8 cellular contexts compared by ENCODE assay signal in genomic region chr11:8871283-8871775, GRCh38. TPM values are rescaled to one million over a fixed set of nuclear protein-coding genes. Genes with fewer than 3 reads are reported as not detected.
A peak's percentile ranks its signal among the peaks of the same experiment; 100 is the strongest.
DNase-seq lines count a peak whose midpoint lies in the region; ATAC-seq and TF ChIP-seq lines count a peak whose summit lies in the region.

No MANE protein-coding gene starts in this region.

- H3K27ac ChIP-seq in left ventricle myocardium inferior (replicated peaks), result peak overlapping the region; percentile 93

- H3K9me3 ChIP-seq in left ventricle myocardium inferior (replicated peaks), result no peaks in the 10 kb centered on the region

- no peak for ATAC-seq in GM19351 (IDR thresholded peaks at IDR 0.05; ENCODE audit: unreplicated experiment)
- no peak for ATAC-seq in HG02763 (IDR thresholded peaks at IDR 0.05; ENCODE audit: unreplicated experiment)

- H3K36me3 ChIP-seq in left ventricle myocardium inferior, result no peaks in the 10 kb centered on the region

- TF ChIP-seq CTCF in left ventricle myocardium inferior (IDR thresholded peaks at IDR 0.05; ENCODE audit: borderline replicate concordance), result no peak

- peaks cover 70% of the 10 kb centered on the region for H3K4me1 ChIP-seq in left ventricle myocardium inferior

- no peaks in the 10 kb centered on the region for H3K27me3 ChIP-seq in left ventricle myocardium inferior (ENCODE audit: low read depth)

- intact Hi-C loops in left ventricle myocardium inferior (cut with micrococcal nuclease) (no loop called here), posterior cingulate gyrus (cut with DNase I) (loop anchor here (2.0 kb wide), 1 partner anchor 39 kb away; the partner anchor contains the start of gene AKIP1)

- DNase-seq in EL, result peak; percentile 94
- peak; percentile 61 for DNase-seq in NCI-H1092 (lab: John Stamatoyannopoulos, UW)
- peak; percentile 86 for DNase-seq in amniotic epithelial cell (ENCODE audit: low read depth)
- DNase-seq in left ventricle myocardium inferior, result peak; percentile 76
- DNase-seq in posterior cingulate gyrus, result peak; percentile 26 to 91 (median 54)
- no peak for DNase-seq in SKM-1 (lab: John Stamatoyannopoulos, UW; ENCODE audit: unreplicated experiment)

- peak overlapping the region; percentile 94 for H3K4me3 ChIP-seq in left ventricle myocardium inferior

RNA-seq across cellular contexts. Expression of gene AKIP1, which starts 39.7 kb away (rescaled TPM):
- total RNA-seq in left ventricle myocardium inferior, result 30.1 TPM
